Comparison of ENCODE assay signal across 18 cellular contexts in genomic region chr20:51379601-51380341, GRCh38.
DNase-seq lines count a peak whose midpoint lies in the region; ATAC-seq and TF ChIP-seq lines count a peak whose summit lies in the region.
"Had no signal": no experiment of that assay in that cellular context is flagged by ENCODE, and none has a peak within 500 bp of the region (broad histone marks: within the 10 kb centered on the region; RNA-seq: fewer than 3 reads in every experiment).

No MANE protein-coding gene starts in this region.

- no peak for DNase-seq in CD8-positive, alpha-beta memory T cell
- DNase-seq in effector memory CD8-positive, alpha-beta T cell, result no peak
- peak; percentile 58 for DNase-seq in sigmoid colon
- DNase-seq in EL, result no peak
- no peak for DNase-seq in posterior cingulate gyrus
- no peak for DNase-seq in vagina (ENCODE audit: extremely low spot score in 2 of 2)
- DNase-seq: activated effector memory CD4-positive, alpha-beta T cell treated with anti-CD3 and anti-CD28 coated beads, Interleukin-2, amount 50 U/mL, for 16 hours; adrenal gland; DMS153; head of caudate nucleus; NCI-H1436 treated with DMSO at 0.1 percent for 48 hours; NCI-H446; ovary; Right ventricle myocardium superior had no signal

- no peak for TF ChIP-seq POLR2A in sigmoid colon (IDR thresholded peaks at IDR 0.05)
- no peak for TF ChIP-seq POLR2A in vagina (IDR thresholded peaks at IDR 0.05)

- no peaks in the 10 kb centered on the region for H4K20me1 ChIP-seq in OCI-LY1 (ENCODE audit: insufficient read depth, low read length)

- no peaks in the 10 kb centered on the region for H3K27me3 ChIP-seq in CD8-positive, alpha-beta memory T cell (ENCODE audit: insufficient read depth, low read length, poor library complexity, severe bottlenecking)
- H3K27me3 ChIP-seq in OCI-LY1 (ENCODE audit: insufficient read depth, low read length) (no peaks in the 10 kb centered on the region), sigmoid colon (no peaks in the 10 kb centered on the region), vagina (no peaks in the 10 kb centered on the region)
- H3K27me3 ChIP-seq: adrenal gland, cardiac muscle cell, esophagus muscularis mucosa, ovary had no signal

- H3K9ac ChIP-seq in OCI-LY1 (ENCODE audit: low read length), result no peak overlapping the region

- no peak overlapping the region for H3K4me3 Mint-ChIP-seq in CD8-positive, alpha-beta memory T cell
- no peak overlapping the region for H3K4me3 Mint-ChIP-seq in effector memory CD8-positive, alpha-beta T cell

- H3K27me3 Mint-ChIP-seq in CD8-positive, alpha-beta memory T cell, result peaks cover 0 to 2% of the 10 kb centered on the region in 2 donors
- H3K27me3 Mint-ChIP-seq in effector memory CD8-positive, alpha-beta T cell, result no peaks in the 10 kb centered on the region

- no peaks in the 10 kb centered on the region for H3K9me3 ChIP-seq in CD8-positive, alpha-beta memory T cell (ENCODE audit: low read length)
- H3K9me3 ChIP-seq in OCI-LY1 (ENCODE audit: low read length) (no peaks in the 10 kb centered on the region), sigmoid colon (no peaks in the 10 kb centered on the region), vagina (no peaks in the 10 kb centered on the region)
- H3K9me3 ChIP-seq: adrenal gland, esophagus muscularis mucosa, ovary had no signal

- H3K4me1 ChIP-seq in CD8-positive, alpha-beta memory T cell (ENCODE audit: insufficient read depth, low read length), result no peaks in the 10 kb centered on the region
- H3K4me1 ChIP-seq in OCI-LY1 (ENCODE audit: insufficient read depth, low read length, severe bottlenecking) (peaks cover 74% of the 10 kb centered on the region), sigmoid colon (peaks cover 0 to 7% (median 0%) of the 10 kb centered on the region in 4 donors), vagina (no peaks in the 10 kb centered on the region)
- H3K4me1 ChIP-seq: adrenal gland had no signal

- H3K36me3 Mint-ChIP-seq in CD8-positive, alpha-beta memory T cell, result peaks cover 0 to 32% (median 5%) of the 10 kb centered on the region in 3 donors
- H3K36me3 Mint-ChIP-seq in effector memory CD8-positive, alpha-beta T cell (ENCODE audit: insufficient read depth), result peaks cover 7% of the 10 kb centered on the region

- H3K9me3 Mint-ChIP-seq in CD8-positive, alpha-beta memory T cell, result no peaks in the 10 kb centered on the region
- H3K9me3 Mint-ChIP-seq in effector memory CD8-positive, alpha-beta T cell, result no peaks in the 10 kb centered on the region

- H3K4me2 ChIP-seq in OCI-LY1 (ENCODE audit: low read length), result peak overlapping the region; percentile 9; the same call in 1 of the 2 replicates

- H2AFZ ChIP-seq in OCI-LY1 (ENCODE audit: low read length), result no peak overlapping the region

- WGBS in sigmoid colon, 2 donors, result 92 to 93% methylated on average over 8 of the region's 8 CpGs

- no peaks in the 10 kb centered on the region for H3K79me2 ChIP-seq in OCI-LY1 (ENCODE audit: insufficient read depth, low read length)

- no peak for ATAC-seq in effector memory CD8-positive, alpha-beta T cell (replicated peaks)
- ATAC-seq: activated CD4-positive, CD25-positive, alpha-beta regulatory T cell treated with anti-CD3 and anti-CD28 coated beads, Interleukin-2, amount 50 U/mL, for 24 hours had no signal

- peaks cover 3% of the 10 kb centered on the region; the same call in 1 of the 2 replicates for H3F3A ChIP-seq in OCI-LY1 (ENCODE audit: insufficient read depth, low read length)

- H3K4me3 ChIP-seq in CD8-positive, alpha-beta memory T cell (ENCODE audit: low read length), result no peak overlapping the region
- H3K4me3 ChIP-seq in OCI-LY1 (ENCODE audit: low read depth, low read length, poor library complexity, severe bottlenecking), result no peak overlapping the region
- H3K4me3 ChIP-seq in sigmoid colon, result no peak overlapping the region
- H3K4me3 ChIP-seq in vagina, result no peak overlapping the region
- H3K4me3 ChIP-seq: adrenal gland, cardiac muscle cell, esophagus muscularis mucosa, ovary had no signal

- intact Hi-C loops in sigmoid colon (cut with DNase I) (no loop called here), posterior cingulate gyrus (cut with DNase I) (no loop called here), vagina (cut with DNase I) (loop anchor here (10.0 kb wide), 1 partner anchor 55 kb away; no protein-coding TSS in a partner anchor)

- H3K27ac Mint-ChIP-seq in CD8-positive, alpha-beta memory T cell, result peak overlapping the region in 2 of 8 donors; percentile 45 to 87
- peak overlapping the region; percentile 30 to 81 for H3K27ac Mint-ChIP-seq in effector memory CD8-positive, alpha-beta T cell

- H3K9me2 ChIP-seq in OCI-LY1 (ENCODE audit: low read depth, low read length), result no peaks in the 10 kb centered on the region

- H3K36me3 ChIP-seq in CD8-positive, alpha-beta memory T cell (ENCODE audit: insufficient read depth, low read length), result no peaks in the 10 kb centered on the region
- no peaks in the 10 kb centered on the region for H3K36me3 ChIP-seq in OCI-LY1 (ENCODE audit: insufficient read depth, low read length)
- no peaks in the 10 kb centered on the region for H3K36me3 ChIP-seq in sigmoid colon
- no peaks in the 10 kb centered on the region for H3K36me3 ChIP-seq in vagina
- H3K36me3 ChIP-seq: adrenal gland, cardiac muscle cell, esophagus muscularis mucosa, ovary had no signal

- TF ChIP-seq CTCF in OCI-LY1 (IDR thresholded peaks at IDR 0.05; ENCODE audit: low read length) (no peak), sigmoid colon (IDR thresholded peaks at IDR 0.05) (no peak), vagina (IDR thresholded peaks at IDR 0.05) (no peak)

- CTCF ChIA-PET in CD8-positive, alpha-beta memory T cell (lab: Charles Lee), result interaction anchor here (0.9 to 2.0 kb wide), 2 partner anchors 215 kb away, joined by 4 to 10 read pairs; no protein-coding TSS in a partner anchor

- no peak for TF ChIP-seq EP300 in sigmoid colon (IDR thresholded peaks at IDR 0.05)

- H3K27ac ChIP-seq in CD8-positive, alpha-beta memory T cell (ENCODE audit: low read depth, low read length), result peak overlapping the region; percentile 38
- H3K27ac ChIP-seq in OCI-LY1 (ENCODE audit: low read depth, low read length, poor library complexity, severe bottlenecking) (peak overlapping the region; percentile 98), sigmoid colon (no peak overlapping the region), vagina (no peak overlapping the region)
- H3K27ac ChIP-seq: adrenal gland, esophagus muscularis mucosa, ovary had no signal

- POLR2A ChIA-PET in CD8-positive, alpha-beta memory T cell (lab: Charles Lee), result no interaction called here

- H3K4me1 Mint-ChIP-seq in CD8-positive, alpha-beta memory T cell, result peaks cover 18 to 31% (median 20%) of the 10 kb centered on the region in 3 donors
- peaks cover 10 to 33% of the 10 kb centered on the region in 2 donors for H3K4me1 Mint-ChIP-seq in effector memory CD8-positive, alpha-beta T cell (ENCODE audit: low read depth in 2 of 2)

Comparison
In these comparisons a context has a peak if more than half of its experiments do, and no peak if none do; other contexts are left out.
1. H3K27ac ChIP-seq: peak in CD8-positive, alpha-beta memory T cell (single experiment) and OCI-LY1 (single experiment); none in sigmoid colon (0 of 4) and vagina (single experiment).